ENCODE assay signal across 19 cellular contexts in the genomic region with DNA sequence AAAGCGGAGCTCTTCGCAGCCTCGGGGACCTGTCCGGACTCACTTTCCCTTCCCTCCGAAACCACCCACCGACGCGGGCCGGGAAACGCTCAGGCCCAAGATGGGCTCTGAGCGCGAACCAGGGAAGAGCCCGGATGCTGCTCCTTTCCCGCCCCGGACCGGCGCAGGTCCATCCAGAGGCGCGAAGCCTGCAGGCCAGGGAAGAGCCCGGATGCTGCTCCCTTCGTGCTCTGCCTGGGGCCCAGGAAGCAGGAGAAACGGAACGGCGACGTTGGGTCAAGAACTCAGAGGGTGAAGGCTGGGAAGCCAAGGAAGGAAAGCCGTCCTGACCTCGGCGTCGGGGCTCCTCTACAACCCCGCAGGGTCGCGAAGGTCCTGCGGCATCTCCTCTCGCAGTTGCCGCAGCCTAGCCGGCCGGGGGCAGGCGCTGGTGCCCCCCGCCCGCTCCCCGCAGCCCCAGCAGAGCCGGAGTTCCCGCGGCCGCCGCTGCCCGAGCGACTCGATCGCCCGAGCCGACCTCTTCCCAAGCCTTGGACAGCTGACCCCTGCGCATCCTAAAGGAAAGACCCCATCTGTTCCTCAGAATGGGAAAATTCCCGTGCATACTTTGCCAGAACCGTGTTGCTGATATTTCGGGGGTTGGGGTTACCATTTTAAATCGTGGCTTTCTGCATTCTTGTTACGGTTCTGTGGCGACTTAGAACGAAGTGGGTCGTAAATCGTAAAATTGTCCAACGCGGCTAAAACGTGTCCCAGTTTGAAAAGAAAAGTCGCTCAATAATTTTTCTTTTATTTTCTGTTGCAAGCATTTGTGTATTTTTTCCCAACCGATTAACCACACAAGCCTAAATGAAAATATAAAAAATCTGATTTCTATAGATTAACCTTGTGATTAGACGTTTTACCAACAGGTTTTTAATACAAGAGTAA. TPM values are rescaled to one million over a fixed set of nuclear protein-coding genes. Genes with fewer than 3 reads are reported as not detected.
DNase-seq lines count a peak whose midpoint lies in the region; ATAC-seq, FAIRE-seq and TF ChIP-seq lines count a peak whose summit lies in the region.
"Had no signal": no experiment of that assay in that cellular context is flagged by ENCODE, and none has a peak within 500 bp of the region (broad histone marks: within the 10 kb centered on the region; RNA-seq: fewer than 3 reads in every experiment).

No MANE protein-coding gene starts in this region.

- no peak overlapping the region for H2BK20ac ChIP-seq in IMR-90 (ENCODE audit: low read depth, low read length)

- no peaks in the 10 kb centered on the region for H3K36me3 ChIP-seq in IMR-90 (ENCODE audit: control insufficient read depth, insufficient read depth, low read length)
- H3K36me3 ChIP-seq in astrocyte (ENCODE audit: insufficient read depth, low read length) = no peaks in the 10 kb centered on the region
- H3K36me3 ChIP-seq: BLaER1 treated with 17β-estradiol and CSF1 and Interleukin-3, amounts not matched to agents 10 nM and 100 nM; breast epithelium; heart right ventricle had no signal

- H3K4me1 Mint-ChIP-seq in astrocyte (ENCODE audit: low read depth, unreplicated experiment) (no peaks in the 10 kb centered on the region), memory B cell (no peaks in the 10 kb centered on the region)
- no peaks in the 10 kb centered on the region for H3K4me1 Mint-ChIP-seq in stimulated activated effector memory CD8-positive, alpha-beta T cell treated with anti-CD3 and anti-CD28 coated beads, Interleukin-12 subunit alpha, Interleukin-12 subunit beta, amount 100 ng/mL, for 72 hours

- dilution Hi-C loops in IMR-90 (cut with HindIII; ENCODE audit: low sequenced_read_pairs, unreplicated experiment) = no loop called here

- no peaks in the 10 kb centered on the region for H3K79me2 ChIP-seq in astrocyte (ENCODE audit: insufficient read depth, low read length)

- no peak overlapping the region for H4K8ac ChIP-seq in IMR-90 (ENCODE audit: low read depth in 2 of 2, low read length in 2 of 2)

- no peak for ATAC-seq in IMR-90 (ENCODE audit: low read depth)
- no peak for ATAC-seq in memory B cell (ENCODE audit: low read depth)
- ATAC-seq in stimulated activated effector memory CD8-positive, alpha-beta T cell treated with anti-CD3 and anti-CD28 coated beads, Interleukin-12 subunit alpha, Interleukin-12 subunit beta, amount 100 ng/mL, for 72 hours = no peak
- ATAC-seq in GM21390 (IDR thresholded peaks at IDR 0.05; ENCODE audit: unreplicated experiment) = no peak
- ATAC-seq: heart right ventricle had no signal

- H3K4me3 Mint-ChIP-seq in astrocyte (ENCODE audit: unreplicated experiment) = no peak overlapping the region
- peak overlapping the region; percentile 36 for H3K4me3 Mint-ChIP-seq in memory B cell
- peak overlapping the region; percentile 30 for H3K4me3 Mint-ChIP-seq in stimulated activated effector memory CD8-positive, alpha-beta T cell treated with anti-CD3 and anti-CD28 coated beads, Interleukin-12 subunit alpha, Interleukin-12 subunit beta, amount 100 ng/mL, for 72 hours
- H3K4me3 Mint-ChIP-seq: type B pancreatic cell had no signal

- H2AK9ac ChIP-seq in IMR-90 (replicated peaks; ENCODE audit: low read depth, low read length, poor library complexity) = no peak overlapping the region

- H3K36me3 Mint-ChIP-seq in astrocyte (ENCODE audit: low read depth, unreplicated experiment) (no peaks in the 10 kb centered on the region), memory B cell (no peaks in the 10 kb centered on the region)
- no peaks in the 10 kb centered on the region for H3K36me3 Mint-ChIP-seq in stimulated activated effector memory CD8-positive, alpha-beta T cell treated with anti-CD3 and anti-CD28 coated beads, Interleukin-12 subunit alpha, Interleukin-12 subunit beta, amount 100 ng/mL, for 72 hours
- H3K36me3 Mint-ChIP-seq: activated naive CD4-positive, alpha-beta T cell treated with anti-CD3 and anti-CD28 coated beads, Interleukin-2, amount 10 ng/mL, durations not matched to agents 7 days and 5 days; type B pancreatic cell had no signal

- H4K5ac ChIP-seq in IMR-90 (ENCODE audit: low read depth, low read length) = no peak overlapping the region

- no peaks in the 10 kb centered on the region for H3K4me1 ChIP-seq in IMR-90 (ENCODE audit: control insufficient read depth, insufficient read depth, low read length)
- H3K4me1 ChIP-seq in astrocyte (ENCODE audit: insufficient read depth, low read length) = no peaks in the 10 kb centered on the region
- H3K4me1 ChIP-seq: breast epithelium had no signal

- H3K27me3 Mint-ChIP-seq in astrocyte (ENCODE audit: low read depth, unreplicated experiment) (peaks cover 82% of the 10 kb centered on the region), memory B cell (peaks cover 20% of the 10 kb centered on the region)

- no peaks in the 10 kb centered on the region for H3K9me1 ChIP-seq in IMR-90 (ENCODE audit: insufficient read depth, low read length)

- in situ Hi-C loops in IMR-90 (cut with MboI; ENCODE audit: low sequenced_read_pairs) = no loop called here

- no peak overlapping the region for H3K56ac ChIP-seq in IMR-90 (ENCODE audit: extremely low read depth, insufficient read depth, low read length)

- H3K4ac ChIP-seq in IMR-90 (ENCODE audit: low read depth, low read length) = no peak overlapping the region

- DNase-seq in IMR-90 (no peak), astrocyte (ENCODE audit: low read depth) (no peak), memory B cell (ENCODE audit: low spot score in 2 of 2) (no peak), Ammon's horn (ENCODE audit: low spot score) (no peak), superior temporal gyrus (ENCODE audit: extremely low spot score) (no peak)
- no peak for DNase-seq in stimulated activated effector memory CD8-positive, alpha-beta T cell treated with anti-CD3 and anti-CD28 coated beads, Interleukin-12 subunit alpha, Interleukin-12 subunit beta, amount 100 ng/mL, for 72 hours (ENCODE audit: low spot score in 2 of 2)
- no peak for DNase-seq in activated effector memory CD4-positive, alpha-beta T cell treated with Interleukin-2 at 50 U/mL for 16 hours
- DNase-seq: activated naive CD4-positive, alpha-beta T cell treated with anti-CD3 and anti-CD28 coated beads, Interleukin-2, amount 10 ng/mL, durations not matched to agents 7 days and 5 days; DMS153; heart right ventricle; kidney; NCI-H1105; NCI-H2107 had no signal

- TF ChIP-seq RAD21 in IMR-90 (IDR thresholded peaks at IDR 0.05; ENCODE audit: low read length) = no peak

- H3K27ac ChIP-seq in IMR-90 (ENCODE audit: insufficient read depth, low read length) (no peak overlapping the region), astrocyte (ENCODE audit: low read depth, low read length) (no peak overlapping the region)
- H3K27ac ChIP-seq: BLaER1 treated with 17β-estradiol and CSF1 and Interleukin-3, amounts not matched to agents 10 nM and 100 nM; breast epithelium; heart right ventricle; KMS-11 had no signal

- H3K79me1 ChIP-seq in IMR-90 (ENCODE audit: low read depth in 1 of 2, low read length in 2 of 2) = no peaks in the 10 kb centered on the region

- no peak overlapping the region for H2BK15ac ChIP-seq in IMR-90 (ENCODE audit: low read depth, low read length)

- H3K9me3 Mint-ChIP-seq in astrocyte (ENCODE audit: unreplicated experiment) (peaks cover 15% of the 10 kb centered on the region), memory B cell (no peaks in the 10 kb centered on the region)
- no peaks in the 10 kb centered on the region for H3K9me3 Mint-ChIP-seq in stimulated activated effector memory CD8-positive, alpha-beta T cell treated with anti-CD3 and anti-CD28 coated beads, Interleukin-12 subunit alpha, Interleukin-12 subunit beta, amount 100 ng/mL, for 72 hours
- H3K9me3 Mint-ChIP-seq: activated naive CD4-positive, alpha-beta T cell treated with anti-CD3 and anti-CD28 coated beads, Interleukin-2, amount 10 ng/mL, durations not matched to agents 7 days and 5 days; type B pancreatic cell had no signal

- H3K4me2 ChIP-seq in IMR-90 (ENCODE audit: low read depth, low read length) (no peak overlapping the region), astrocyte (ENCODE audit: low read length) (peak overlapping the region; percentile 41)
- H3K4me2 ChIP-seq: BLaER1 treated with 17β-estradiol and CSF1 and Interleukin-3, amounts not matched to agents 10 nM and 100 nM; KMS-11 had no signal

- TF ChIP-seq CTCF in IMR-90 (conservative IDR thresholded peaks at IDR 0.05; ENCODE audit: low read depth, low read length) (no peak), astrocyte (IDR thresholded peaks at IDR 0.05; ENCODE audit: insufficient read depth, low read depth, low read length) (no peak)

- no peaks in the 10 kb centered on the region for H4K20me1 ChIP-seq in IMR-90 (ENCODE audit: insufficient read depth, low read length)
- H4K20me1 ChIP-seq in astrocyte (ENCODE audit: insufficient read depth, low read length) = no peaks in the 10 kb centered on the region
- H4K20me1 ChIP-seq: BLaER1 treated with 17β-estradiol and CSF1 and Interleukin-3, amounts not matched to agents 10 nM and 100 nM had no signal

- H3K4me3 ChIP-seq in IMR-90 (ENCODE audit: insufficient read depth, low read depth, low read length) (no peak overlapping the region), astrocyte (ENCODE audit: insufficient read depth, low read depth, low read length) (no peak overlapping the region)
- H3K4me3 ChIP-seq: BLaER1 treated with 17β-estradiol and CSF1 and Interleukin-3, amounts not matched to agents 10 nM and 100 nM had no signal

- no peak overlapping the region for H2BK5ac ChIP-seq in IMR-90 (ENCODE audit: low read depth, low read length, poor library complexity, severe bottlenecking)

- POLR2A ChIA-PET in IMR-90 (lab: Charles Lee; ENCODE audit: unreplicated experiment) = no interaction called here

- H3K18ac ChIP-seq in IMR-90 (ENCODE audit: low read depth, low read length) = no peak overlapping the region

- no peak overlapping the region for H3K14ac ChIP-seq in IMR-90 (replicated peaks; ENCODE audit: low read depth, low read length)

- H3K9ac ChIP-seq in IMR-90 (ENCODE audit: low read depth, low read length) (no peak overlapping the region), astrocyte (ENCODE audit: low read length) (no peak overlapping the region)
- H3K9ac ChIP-seq: BLaER1 treated with 17β-estradiol and CSF1 and Interleukin-3, amounts not matched to agents 10 nM and 100 nM; KMS-11 had no signal

- intact Hi-C loops in IMR-90 (cut with micrococcal nuclease) = no loop called here

- H3K27ac Mint-ChIP-seq in astrocyte (ENCODE audit: unreplicated experiment) (no peak overlapping the region), memory B cell (peak overlapping the region; percentile 45)
- H3K27ac Mint-ChIP-seq in stimulated activated effector memory CD8-positive, alpha-beta T cell treated with anti-CD3 and anti-CD28 coated beads, Interleukin-12 subunit alpha, Interleukin-12 subunit beta, amount 100 ng/mL, for 72 hours = no peak overlapping the region
- H3K27ac Mint-ChIP-seq: type B pancreatic cell had no signal

- no TSS peak for BruUV-seq in IMR-90 (replicated peaks; lab: Mats Ljungman, UMichigan)

- H3K9me3 ChIP-seq in IMR-90 (ENCODE audit: control insufficient read depth, insufficient read depth, low read length) (no peaks in the 10 kb centered on the region), astrocyte (ENCODE audit: insufficient read depth, low read depth, low read length) (no peaks in the 10 kb centered on the region)
- H3K9me3 ChIP-seq: breast epithelium, heart right ventricle had no signal

- H4K91ac ChIP-seq in IMR-90 (ENCODE audit: insufficient read depth, low read depth, low read length) = no peak overlapping the region

- WGBS in IMR-90 (ENCODE audit: extremely low coverage in 2 of 2, insufficient read length in 1 of 2), 2 experiments = 56% methylated on average over 46 of the region's 68 CpGs; no CpG with 5 or more reads in 1 of the 2 experiments

- H3K27me3 ChIP-seq in IMR-90 (ENCODE audit: control insufficient read depth, insufficient read depth, low read length) (peaks cover 4% of the 10 kb centered on the region; the same call in 1 of the 2 replicates), astrocyte (ENCODE audit: insufficient read depth, low read length) (peaks cover 55% of the 10 kb centered on the region)
- H3K27me3 ChIP-seq: BLaER1 treated with 17β-estradiol and CSF1 and Interleukin-3, amounts not matched to agents 10 nM and 100 nM had no signal

- CTCF ChIA-PET in IMR-90 (lab: Yijun Ruan, JAX) = no interaction called here

- TF ChIP-seq POLR2A in IMR-90 (IDR thresholded peaks at IDR 0.05; ENCODE audit: low read depth, low read length) = no peak

- no peak overlapping the region for H3K23ac ChIP-seq in IMR-90 (ENCODE audit: low read depth, low read length)

- FAIRE-seq in astrocyte (lab: Jason Lieb, UNC) = no peak
- FAIRE-seq: kidney had no signal

- H2BK120ac ChIP-seq in IMR-90 (ENCODE audit: low read depth, low read length) = no peak overlapping the region

- H2AFZ ChIP-seq in IMR-90 (replicated peaks; ENCODE audit: low read length, poor library complexity) (peak overlapping the region; percentile 27), astrocyte (ENCODE audit: low read depth, low read length) (peak overlapping the region; percentile 50)

- H2AK5ac ChIP-seq in IMR-90 (ENCODE audit: low read depth, low read length) = no peak overlapping the region

RNA-seq across cellular contexts. Expression of a gene that starts 7.5 kb away (rescaled TPM):
- total RNA-seq in IMR-90 (2012; rRNA removed) (0.54 and 0.83 TPM in 2 replicates), astrocyte (0.23 TPM in 1 of 2 replicates, not detected in the other)
- 1.7 and 1.8 TPM in 2 replicates for polyA plus RNA-seq in IMR-90 (2012; rRNA removed)
- polyA plus RNA-seq in IMR-90 (2012; cell fraction: cytosol; rRNA removed) = 0.34 and 0.97 TPM in 2 replicates
- 1.5 and 1.9 TPM in 2 replicates for polyA plus RNA-seq in IMR-90 (2012; cell fraction: nucleus; rRNA removed; ENCODE audit: low replicate concordance)
- total RNA-seq: osteocyte had no signal

RNA-seq across cellular contexts. Expression of a gene that starts 14.2 kb away (rescaled TPM):
- total RNA-seq in IMR-90 (2012; rRNA removed) = 1.6 and 1.7 TPM in 2 replicates
- polyA plus RNA-seq in IMR-90 (2012; rRNA removed) = 2.4 and 3.9 TPM in 2 replicates
- polyA plus RNA-seq in IMR-90 (2012; cell fraction: cytosol; rRNA removed) = 0.93 and 1.8 TPM in 2 replicates
- polyA plus RNA-seq in IMR-90 (2012; cell fraction: nucleus; rRNA removed; ENCODE audit: low replicate concordance) = 5.2 and 14.9 TPM in 2 replicates
- total RNA-seq in astrocyte = not detected in 2 replicates
- total RNA-seq: osteocyte had no signal

RNA-seq across cellular contexts. Expression of a gene that starts 42.3 kb away (rescaled TPM):
- 0.36 and 1.1 TPM in 2 replicates for total RNA-seq in IMR-90 (2012; rRNA removed)
- polyA plus RNA-seq in IMR-90 (2012; rRNA removed) = 7.2 and 8.0 TPM in 2 replicates
- polyA plus RNA-seq in IMR-90 (2012; cell fraction: cytosol; rRNA removed) = 4.3 and 5.1 TPM in 2 replicates
- polyA plus RNA-seq in IMR-90 (2012; cell fraction: nucleus; rRNA removed; ENCODE audit: low replicate concordance) = 4.5 and 16.6 TPM in 2 replicates
- total RNA-seq in astrocyte = not detected in 2 replicates
- total RNA-seq: osteocyte had no signal

RNA-seq across cellular contexts. Expression of a gene that starts 55.2 kb away (rescaled TPM):
- total RNA-seq in IMR-90 (2012; rRNA removed) = 19.9 and 23.9 TPM in 2 replicates
- 28.1 and 29.4 TPM in 2 replicates for polyA plus RNA-seq in IMR-90 (2012; rRNA removed)
- polyA plus RNA-seq in IMR-90 (2012; cell fraction: cytosol; rRNA removed) = 27.6 and 56.3 TPM in 2 replicates
- 34.9 and 41.0 TPM in 2 replicates for polyA plus RNA-seq in IMR-90 (2012; cell fraction: nucleus; rRNA removed; ENCODE audit: low replicate concordance)
- total RNA-seq in astrocyte = not detected in 2 replicates
- total RNA-seq: osteocyte had no signal

RNA-seq across cellular contexts. Expression of a gene that starts 59.3 kb away (rescaled TPM):
- total RNA-seq in IMR-90 (2012; rRNA removed) (1.4 and 1.7 TPM in 2 replicates), astrocyte (not detected in 2 replicates)
- polyA plus RNA-seq in IMR-90 (2012; rRNA removed) = 1.8 and 2.1 TPM in 2 replicates
- 0.50 and 1.7 TPM in 2 replicates for polyA plus RNA-seq in IMR-90 (2012; cell fraction: cytosol; rRNA removed)
- polyA plus RNA-seq in IMR-90 (2012; cell fraction: nucleus; rRNA removed; ENCODE audit: low replicate concordance) = 3.9 and 5.3 TPM in 2 replicates
- total RNA-seq: heart right ventricle, osteocyte had no signal
- polyA plus RNA-seq: heart right ventricle had no signal
